Comparison of ENCODE assay signal across 17 cellular contexts in genomic region chr10:28930520-28931495, GRCh38.
"Had no signal": no experiment of that assay in that cellular context is flagged by ENCODE, and none has a peak within 500 bp of the region (broad histone marks: within the 10 kb centered on the region; RNA-seq: fewer than 3 reads in every experiment).

No MANE protein-coding gene starts in this region.

- H3K36me3 ChIP-seq: colonic mucosa, gastrocnemius medialis, thoracic aorta had no signal

- H3K9me3 ChIP-seq: colonic mucosa, gastrocnemius medialis, mucosa of descending colon, thoracic aorta had no signal

- ATAC-seq: activated CD8-positive, alpha-beta T cell treated with anti-CD3 and anti-CD28 coated beads for 36 hours; activated T-cell treated with anti-CD3 and anti-CD28 coated beads, Interleukin-2, amount 50 U/mL, for 4 hours; gastrocnemius medialis; mucosa of descending colon; SK-N-SH treated with all-trans-retinoic acid at 6 μM for 48 hours; stimulated activated effector memory CD8-positive, alpha-beta T cell treated with anti-CD3 and anti-CD28 coated beads, Interleukin-12 subunit alpha, Interleukin-12 subunit beta, amount 100 ng/mL, for 72 hours; T-cell had no signal

- H3K4me1 ChIP-seq: colonic mucosa, gastrocnemius medialis had no signal

- H3K4me3 ChIP-seq: colonic mucosa, gastrocnemius medialis, mucosa of descending colon, skin epidermis, thoracic aorta had no signal

- H3K27me3 ChIP-seq: colonic mucosa, gastrocnemius medialis had no signal

- H3K27ac ChIP-seq: colonic mucosa, gastrocnemius medialis, skin epidermis, thoracic aorta had no signal

- DNase-seq: activated B cell treated with CpG ODN at 0.5 μM for 24 hours; activated CD4-positive, alpha-beta T cell treated with anti-CD3 and anti-CD28 coated beads for 48 hours; activated CD8-positive, alpha-beta T cell treated with anti-CD3 and anti-CD28 coated beads for 36 hours; activated naive CD4-positive, alpha-beta T cell treated with anti-CD3 and anti-CD28 coated beads for 36 hours; activated T-cell treated with anti-CD3 and anti-CD28 coated beads, Interleukin-2, amount 50 U/mL, for 4 hours; colonic mucosa; gastrocnemius medialis; mesenchymal stem cell; mucosa of descending colon; naive B cell; stimulated activated CD4-positive, alpha-beta T cell treated with anti-CD3 and anti-CD28 coated beads, Interleukin-4, amount 100 ng/mL, for 24 hours; T-cell; T-helper 9 cell had no signal
